8 cellular contexts compared by ENCODE assay signal in genomic region chr9:92716557-92716956, GRCh38. TPM values are rescaled to one million over a fixed set of nuclear protein-coding genes. Genes with fewer than 3 reads are reported as not detected.
DNase-seq lines count a peak whose midpoint lies in the region; ATAC-seq, FAIRE-seq and TF ChIP-seq lines count a peak whose summit lies in the region.

No MANE protein-coding gene starts in this region.

- peaks cover 31 to 64% of the 10 kb centered on the region in 2 experiments for H3K36me3 ChIP-seq in GM12878 (ENCODE audit: control insufficient read depth in 2 of 2, insufficient read depth in 2 of 2, low read length in 1 of 2)
- H3K36me3 ChIP-seq in keratinocyte (ENCODE audit: control insufficient read depth in 2 of 2, extremely low read depth in 1 of 2, insufficient read depth in 2 of 2, low read length in 2 of 2) = peaks cover 57 to 63% of the 10 kb centered on the region in 2 experiments

- peak; percentile 92 for TF ChIP-seq RAD21 in GM12878 (IDR thresholded peaks at IDR 0.05; ENCODE audit: insufficient read depth, low read depth, low read length)

- TF ChIP-seq POLR2A in GM12878 (IDR thresholded peaks at IDR 0.05; ENCODE audit: low read depth, low read length) = no peak

- no TSS peak for BruUV-seq in GM12878 (replicated peaks; lab: Mats Ljungman, UMichigan)

- CTCF ChIA-PET in GM12878 (lab: Yijun Ruan, JAX) = interaction anchor here (0.6 to 10.7 kb wide), 21 partner anchors 15 to 581 kb away, joined by 3 to 156 read pairs (median 3); no protein-coding TSS in a partner anchor

- intact Hi-C loops in GM12878 (cut with micrococcal nuclease; ENCODE audit: unreplicated experiment) = loop anchor here (1.0 kb wide), 2 partner anchors 48 to 74 kb away; partner anchors contain the start of gene BICD2

- RAD21 ChIA-PET in GM12878 (lab: Charles Lee; ENCODE audit: unreplicated experiment) = interaction anchor here (0.6 to 4.5 kb wide), 6 partner anchors 13 to 79 kb away, joined by 3 to 32 read pairs (median 4); partner anchors contain the start of gene IPPK

- H3K79me2 ChIP-seq in GM12878 (ENCODE audit: control insufficient read depth, insufficient read depth, low read length) = peaks cover 2% of the 10 kb centered on the region; the same call in 1 of the 2 replicates
- peaks cover 39% of the 10 kb centered on the region for H3K79me2 ChIP-seq in keratinocyte (ENCODE audit: control insufficient read depth, insufficient read depth, low read length)

- no peak for TF ChIP-seq EP300 in GM12878 (IDR thresholded peaks at IDR 0.05; ENCODE audit: borderline replicate concordance in 1 of 2, control insufficient read depth in 1 of 2, low read depth in 2 of 2, low read length in 2 of 2)

- DNase-seq in HUDEP-2 (lab: John Stamatoyannopoulos, UW; ENCODE audit: unreplicated experiment in 76 of 76) (peak in 52 of 76 experiments; percentile 1 to 88 (median 34)), T-helper 22 cell (ENCODE audit: low read depth) (peak; percentile 40), GM12878 (ENCODE audit: low read depth, low spot score) (no peak), keratinocyte (ENCODE audit: low read depth, low spot score) (no peak), foreskin melanocyte (no peak)
- peak; percentile 84 for DNase-seq in stimulated activated CD4-positive, alpha-beta T cell treated with anti-CD3 and anti-CD28 coated beads, Interleukin-4, amount 100 ng/mL, for 1 hour

- H3K4me2 ChIP-seq in GM12878 (ENCODE audit: control insufficient read depth, insufficient read depth) = peak overlapping the region; percentile 85
- peak overlapping the region; percentile 41 for H3K4me2 ChIP-seq in keratinocyte (ENCODE audit: control insufficient read depth, extremely low read depth, insufficient read depth, low read depth, low read length)

- H3K4me1 ChIP-seq in GM12878 (ENCODE audit: control insufficient read depth, insufficient read depth, low read length) = peaks cover 46% of the 10 kb centered on the region
- H3K4me1 ChIP-seq in keratinocyte (ENCODE audit: control insufficient read depth, extremely low read depth, insufficient read depth, low read length) = peaks cover 37% of the 10 kb centered on the region

- H2AFZ ChIP-seq in GM12878 (ENCODE audit: control insufficient read depth, low read depth, low read length) = no peak overlapping the region
- H2AFZ ChIP-seq in keratinocyte (ENCODE audit: control insufficient read depth, low read length) = no peak overlapping the region

- dilution Hi-C loops in keratinocyte (cut with MboI; ENCODE audit: extremely low pct_ligation_motif_present, low sequenced_read_pairs) = no loop called here

- POLR2A ChIA-PET in GM12878 (lab: Charles Lee) = interaction anchor here (0.6 kb wide), 1 partner anchor 511 kb away, joined by 3 read pairs; no protein-coding TSS in a partner anchor

- no peaks in the 10 kb centered on the region; the same call in 1 of the 2 replicates for H4K20me1 ChIP-seq in GM12878 (ENCODE audit: control insufficient read depth, insufficient read depth)
- H4K20me1 ChIP-seq in keratinocyte (ENCODE audit: control insufficient read depth, extremely low read depth, insufficient read depth, low read length) = peaks cover 2% of the 10 kb centered on the region

- FAIRE-seq in GM12878 (lab: Jason Lieb, UNC) (peak; percentile 78), keratinocyte (lab: Jason Lieb, UNC) (peak; percentile 79)

- no peak overlapping the region for H3K4me3 ChIP-seq in GM12878
- peak overlapping the region in 1 of 3 experiments; percentile 28 for H3K4me3 ChIP-seq in keratinocyte (ENCODE audit: control insufficient read depth in 2 of 3, extremely low read depth in 1 of 3, insufficient read depth in 2 of 3, low read depth in 1 of 3, low read length in 3 of 3)

- peak overlapping the region; percentile 15; the same call in 1 of the 2 replicates for H3K9ac ChIP-seq in GM12878 (ENCODE audit: control insufficient read depth, insufficient read depth, low read length)
- peak overlapping the region; percentile 66 for H3K9ac ChIP-seq in keratinocyte (ENCODE audit: control insufficient read depth, extremely low read depth, insufficient read depth, low read length)

- 25% methylated on average over 4 of the region's 4 CpGs for WGBS in GM12878 (ENCODE audit: insufficient coverage, insufficient replicate concordance, low lambda C conversion rate, missing lambda C conversion rate)

- in situ Hi-C loops in GM12878 (cut with MboI) = loop anchor here (5.0 kb wide), 1 partner anchor 76 kb away; no protein-coding TSS in a partner anchor

- H3K27ac ChIP-seq in GM12878 (ENCODE audit: control insufficient read depth, insufficient read depth) = peak overlapping the region; percentile 58
- peak overlapping the region; percentile 87 for H3K27ac ChIP-seq in keratinocyte (ENCODE audit: control insufficient read depth, insufficient read depth, low read length)

- SMC1A ChIA-PET in GM12878 (lab: Charles Lee; ENCODE audit: uncharacterized antibody, unreplicated experiment) = interaction anchor here (0.9 to 4.5 kb wide), 4 partner anchors 13 to 159 kb away, joined by 3 to 31 read pairs (median 7); no protein-coding TSS in a partner anchor

- ATAC-seq in GM12878 (peak; percentile 90), HG03439 (IDR thresholded peaks at IDR 0.05; ENCODE audit: unreplicated experiment) (no peak)

- TF ChIP-seq CTCF in GM12872 (IDR thresholded peaks at IDR 0.05; ENCODE audit: insufficient read depth, low read depth, low read length) (peak; percentile 96), GM12878 (IDR thresholded peaks at IDR 0.05 in 2 of 3, conservative IDR thresholded peaks at IDR 0.05 in 1 of 3; ENCODE audit: control insufficient read depth in 2 of 3, extremely low read depth in 1 of 3, insufficient read depth in 1 of 3, low read depth in 3 of 3, low read length in 3 of 3) (peak; percentile 85 to 93 (median 92)), keratinocyte (optimal IDR thresholded peaks at IDR 0.05 in 1 of 3, IDR thresholded peaks at IDR 0.05 in 1 of 3, conservative IDR thresholded peaks at IDR 0.05 in 1 of 3; ENCODE audit: extremely low read depth in 1 of 3, insufficient read depth in 2 of 3, low read length in 3 of 3) (peak in 2 of 3 experiments; percentile 91 to 99)

- peaks cover 2% of the 10 kb centered on the region for H3K9me1 ChIP-seq in keratinocyte (ENCODE audit: control insufficient read depth, extremely low read depth, insufficient read depth, low read length)

- H3K27me3 ChIP-seq in GM12878 (replicated peaks in 1 of 2; ENCODE audit: control insufficient read depth in 2 of 2, insufficient read depth in 2 of 2, low read length in 1 of 2) (no peaks in the 10 kb centered on the region), keratinocyte (ENCODE audit: control insufficient read depth, extremely low read depth, insufficient read depth, low read length) (no peaks in the 10 kb centered on the region)

- H3K9me3 ChIP-seq in GM12878 (replicated peaks; ENCODE audit: control insufficient read depth, insufficient read depth, low read length) (no peaks in the 10 kb centered on the region), keratinocyte (ENCODE audit: control insufficient read depth, low read depth, low read length) (no peaks in the 10 kb centered on the region)

RNA-seq across cellular contexts. Expression of gene IPPK, which starts 46.6 kb away (rescaled TPM):
- total RNA-seq in GM12878 (2013; cell fraction: nucleolus; rRNA removed) = 24.4 and 27.7 TPM in 2 replicates
- total RNA-seq in GM12878 (2014; rRNA removed) = 12.9 and 17.6 TPM in 2 replicates
- total RNA-seq in GM12878 (2014; rRNA removed; fragmentation: Illumina TruSeq; extraction: Trizol) = 11.4 and 11.5 TPM in 2 replicates
- 10.1 and 10.7 TPM in 2 replicates for total RNA-seq in GM12878 (2021)
- polyA plus RNA-seq in GM12878 (2011; ENCODE audit: low read depth) = 5.1 TPM
- polyA plus RNA-seq in GM12878 (2011; rRNA removed) = 21.8 and 22.1 TPM in 2 replicates
- 30.0 and 31.3 TPM in 2 replicates for polyA plus RNA-seq in GM12878 (2011; cell fraction: cytosol; rRNA removed)
- polyA plus RNA-seq in GM12878 (2011; cell fraction: nucleus; rRNA removed) = 56.1 and 62.4 TPM in 2 replicates
- 5.5 and 6.6 TPM in 2 replicates for polyA plus RNA-seq in GM12878 (2012)
- polyA plus RNA-seq in GM12878 (2014; fragmentation: Illumina TruSeq; extraction: Trizol) = 10.6 and 12.8 TPM in 2 replicates
- polyA plus RNA-seq in GM12878 (2014; fragmentation: Nextera tagmentation; extraction: Ambion mirVana) = 1 to 10 TPM; 2.1 to 4.0 TPM
- 9.2 and 10.6 TPM in 2 replicates for polyA plus RNA-seq in GM12878 (2014; rRNA removed)
- 10 to 100 TPM; 11.4 to 11.5 TPM for polyA plus RNA-seq in GM12878 (2016; fragmentation: Nextera tagmentation; extraction: Ambion mirVana)
- 50.3 and 52.8 TPM in 2 replicates for polyA minus RNA-seq in GM12878 (2011; rRNA and poly(A)+ RNA removed)
- polyA minus RNA-seq in GM12878 (2011; cell fraction: cytosol; rRNA and poly(A)+ RNA removed) = 9.0 and 11.2 TPM in 2 replicates
- polyA minus RNA-seq in GM12878 (2011; cell fraction: nucleus; rRNA and poly(A)+ RNA removed) = 10.0 and 17.4 TPM in 2 replicates
- polyA plus RNA-seq in keratinocyte = 27.5 to 34.9 TPM (median 32.4 TPM) in 3 replicates
- polyA plus RNA-seq in keratinocyte (2011; ENCODE audit: low read depth) = 44.5 TPM
- 28.0 and 37.9 TPM in 2 replicates for polyA plus RNA-seq in keratinocyte (2011; cell fraction: cytosol; rRNA removed)
- 68.1 and 79.2 TPM in 2 replicates for polyA plus RNA-seq in keratinocyte (2011; cell fraction: nucleus; rRNA removed)
- 12.7 and 34.4 TPM in 2 replicates for polyA plus RNA-seq in keratinocyte (2012; ENCODE audit: low replicate concordance)
- polyA minus RNA-seq in keratinocyte = 49.3 to 86.7 TPM (median 68.7 TPM) in 3 replicates
- 26.9 TPM for polyA minus RNA-seq in keratinocyte (2011; cell fraction: cytosol; rRNA and poly(A)+ RNA removed)
- polyA minus RNA-seq in keratinocyte (2011; cell fraction: nucleus; rRNA and poly(A)+ RNA removed) = 26.9 and 42.7 TPM in 2 replicates

RNA-seq across cellular contexts. Expression of gene BICD2, which starts 48.1 kb away (rescaled TPM):
- 24.1 and 27.6 TPM in 2 replicates for total RNA-seq in GM12878 (2013; cell fraction: nucleolus; rRNA removed)
- 19.2 and 20.2 TPM in 2 replicates for total RNA-seq in GM12878 (2014; rRNA removed)
- total RNA-seq in GM12878 (2014; rRNA removed; fragmentation: Illumina TruSeq; extraction: Trizol) = 13.6 and 14.4 TPM in 2 replicates
- 24.1 and 25.5 TPM in 2 replicates for total RNA-seq in GM12878 (2021)
- 6.3 TPM for polyA plus RNA-seq in GM12878 (2011; ENCODE audit: low read depth)
- 4.2 and 5.3 TPM in 2 replicates for polyA plus RNA-seq in GM12878 (2011; rRNA removed)
- 6.6 and 7.1 TPM in 2 replicates for polyA plus RNA-seq in GM12878 (2011; cell fraction: cytosol; rRNA removed)
- 8.7 and 12.9 TPM in 2 replicates for polyA plus RNA-seq in GM12878 (2011; cell fraction: nucleus; rRNA removed)
- polyA plus RNA-seq in GM12878 (2012) = 10.9 and 13.5 TPM in 2 replicates
- 10.1 and 11.9 TPM in 2 replicates for polyA plus RNA-seq in GM12878 (2014; fragmentation: Illumina TruSeq; extraction: Trizol)
- polyA plus RNA-seq in GM12878 (2014; fragmentation: Nextera tagmentation; extraction: Ambion mirVana) = 1 to 10 TPM; 5.8 to 7.0 TPM
- polyA plus RNA-seq in GM12878 (2014; rRNA removed) = 14.5 and 16.1 TPM in 2 replicates
- polyA plus RNA-seq in GM12878 (2016; fragmentation: Nextera tagmentation; extraction: Ambion mirVana) = 10 to 100 TPM; 14.3 to 15.1 TPM
- polyA minus RNA-seq in GM12878 (2011; rRNA and poly(A)+ RNA removed) = 6.7 and 7.2 TPM in 2 replicates
- polyA minus RNA-seq in GM12878 (2011; cell fraction: cytosol; rRNA and poly(A)+ RNA removed) = 3.2 and 3.7 TPM in 2 replicates
- polyA minus RNA-seq in GM12878 (2011; cell fraction: nucleus; rRNA and poly(A)+ RNA removed) = 5.0 and 9.8 TPM in 2 replicates
- 26.9 to 47.3 TPM (median 41.9 TPM) in 3 replicates for polyA plus RNA-seq in keratinocyte
- polyA plus RNA-seq in keratinocyte (2011; ENCODE audit: low read depth) = 97.4 TPM
- polyA plus RNA-seq in keratinocyte (2011; cell fraction: cytosol; rRNA removed) = 42.9 and 60.3 TPM in 2 replicates
- polyA plus RNA-seq in keratinocyte (2011; cell fraction: nucleus; rRNA removed) = 76.7 and 81.0 TPM in 2 replicates
- 63.7 and 91.3 TPM in 2 replicates for polyA plus RNA-seq in keratinocyte (2012; ENCODE audit: low replicate concordance)
- polyA minus RNA-seq in keratinocyte = 38.6 to 50.1 TPM (median 44.3 TPM) in 3 replicates
- 57.0 TPM for polyA minus RNA-seq in keratinocyte (2011; cell fraction: cytosol; rRNA and poly(A)+ RNA removed)
- 45.6 and 62.4 TPM in 2 replicates for polyA minus RNA-seq in keratinocyte (2011; cell fraction: nucleus; rRNA and poly(A)+ RNA removed)

Comparison
In these comparisons a context has a peak if more than half of its experiments do, and no peak if none do; other contexts are left out.
1. DNase-seq: peak in HUDEP-2 (52 of 76), T-helper 22 cell (single experiment) and stimulated activated CD4-positive, alpha-beta T cell treated with anti-CD3 and anti-CD28 coated beads, Interleukin-4, amount 100 ng/mL, for 1 hour (single experiment); none in GM12878 (single experiment), keratinocyte (single experiment) and foreskin melanocyte (single experiment).
2. Peak in every context shown above with its lines, with median percentiles within 50 percentile points of each other: CTCF ChIP-seq.